Comparison of ENCODE assay signal across 11 cellular contexts in genomic region chr5:6660704-6661103, GRCh38. TPM values are rescaled to one million over a fixed set of nuclear protein-coding genes. Genes with fewer than 3 reads are reported as not detected.
DNase-seq lines count a peak whose midpoint lies in the region; ATAC-seq and TF ChIP-seq lines count a peak whose summit lies in the region.
"Had no signal": no experiment of that assay in that cellular context is flagged by ENCODE, and none has a peak within 500 bp of the region (broad histone marks: within the 10 kb centered on the region; RNA-seq: fewer than 3 reads in every experiment).

No MANE protein-coding gene starts in this region.

- WGBS in suprapubic skin: 92% methylated on average over 3 of the region's 3 CpGs

- no peak for DNase-seq in midbrain (lab: John Stamatoyannopoulos, UW)
- DNase-seq in osteoblast (ENCODE audit: insufficient read length, low spot score, missing footprints): no peak
- no peak for DNase-seq in suprapubic skin (ENCODE audit: low spot score in 2 of 2)
- no peak for DNase-seq in NCI-H1436 treated with DMSO at 0.1 percent for 48 hours (lab: John Stamatoyannopoulos, UW)
- DNase-seq: amniotic stem cell, NCI-H82, occipital lobe had no signal

- H3K36me3 ChIP-seq in BLaER1 (peaks cover 32% of the 10 kb centered on the region), osteoblast (ENCODE audit: insufficient read depth, low read length) (peaks cover 32% of the 10 kb centered on the region), suprapubic skin (peaks cover 59% of the 10 kb centered on the region)

- TF ChIP-seq CTCF in osteoblast (IDR thresholded peaks at IDR 0.05; ENCODE audit: extremely low read depth, low read depth, low read length) (no peak), suprapubic skin (IDR thresholded peaks at IDR 0.05) (no peak)

- TF ChIP-seq EP300 in suprapubic skin (IDR thresholded peaks at IDR 0.05): no peak

- H2AFZ ChIP-seq in osteoblast (ENCODE audit: low read length): no peak overlapping the region

- ATAC-seq in GM19025 (IDR thresholded peaks at IDR 0.05; ENCODE audit: low read depth, unreplicated experiment) (peak; percentile 36), HG02678 (IDR thresholded peaks at IDR 0.05; ENCODE audit: unreplicated experiment) (peak; percentile 52), HG03521 (IDR thresholded peaks at IDR 0.05; ENCODE audit: unreplicated experiment) (peak; percentile 37)

- H4K20me1 ChIP-seq in BLaER1 (no peaks in the 10 kb centered on the region), osteoblast (ENCODE audit: insufficient read depth, low read length) (no peaks in the 10 kb centered on the region)

- H3K9ac ChIP-seq in BLaER1: no peak overlapping the region

- no peak for TF ChIP-seq POLR2A in suprapubic skin (IDR thresholded peaks at IDR 0.05)

- H3K79me2 ChIP-seq in osteoblast (ENCODE audit: insufficient read depth, low read length): no peaks in the 10 kb centered on the region

- peaks cover 19% of the 10 kb centered on the region for H3K9me3 ChIP-seq in BLaER1
- peaks cover 4% of the 10 kb centered on the region for H3K9me3 ChIP-seq in osteoblast (ENCODE audit: low read depth, low read length)
- H3K9me3 ChIP-seq in suprapubic skin: no peaks in the 10 kb centered on the region

- H3K4me1 ChIP-seq in BLaER1 (peaks cover 19% of the 10 kb centered on the region), osteoblast (ENCODE audit: insufficient read depth, low read length) (no peaks in the 10 kb centered on the region), suprapubic skin (no peaks in the 10 kb centered on the region)

- H3K4me3 ChIP-seq in BLaER1 (no peak overlapping the region), osteoblast (ENCODE audit: insufficient read depth, low read length) (no peak overlapping the region), suprapubic skin (no peak overlapping the region)

- H3K27me3 ChIP-seq in BLaER1 (no peaks in the 10 kb centered on the region), osteoblast (ENCODE audit: insufficient read depth, low read length) (no peaks in the 10 kb centered on the region), suprapubic skin (no peaks in the 10 kb centered on the region)

- H3K4me2 ChIP-seq in BLaER1: peak overlapping the region; percentile 79
- no peak overlapping the region for H3K4me2 ChIP-seq in osteoblast (ENCODE audit: insufficient read depth, low read length)

- H3K27ac ChIP-seq in BLaER1 (no peak overlapping the region), osteoblast (ENCODE audit: low read depth, low read length) (no peak overlapping the region), suprapubic skin (no peak overlapping the region)

RNA-seq across cellular contexts. Expression of gene SRD5A1, which starts 27.5 kb away (rescaled TPM):
- 8.8 and 9.4 TPM in 2 replicates for total RNA-seq in osteoblast
- 10 to 100 TPM; 62.7 to 86.8 (median 74.8) TPM for total RNA-seq in suprapubic skin

RNA-seq across cellular contexts. Expression of gene NSUN2, which starts 27.9 kb away (rescaled TPM):
- total RNA-seq in osteoblast: 32.7 and 39.4 TPM in 2 replicates
- 10 to 100 TPM; 48.8 to 90.8 (median 56.4) TPM for total RNA-seq in suprapubic skin

RNA-seq across cellular contexts. Expression of gene TENT4A, which starts 52.5 kb away (rescaled TPM):
- total RNA-seq in osteoblast (16.5 and 21.4 TPM in 2 replicates), suprapubic skin (10 to 100 TPM; 36.4 to 67.3 (median 42.4) TPM)
